ENCODE assay signal across 8 cellular contexts in the genomic region with DNA sequence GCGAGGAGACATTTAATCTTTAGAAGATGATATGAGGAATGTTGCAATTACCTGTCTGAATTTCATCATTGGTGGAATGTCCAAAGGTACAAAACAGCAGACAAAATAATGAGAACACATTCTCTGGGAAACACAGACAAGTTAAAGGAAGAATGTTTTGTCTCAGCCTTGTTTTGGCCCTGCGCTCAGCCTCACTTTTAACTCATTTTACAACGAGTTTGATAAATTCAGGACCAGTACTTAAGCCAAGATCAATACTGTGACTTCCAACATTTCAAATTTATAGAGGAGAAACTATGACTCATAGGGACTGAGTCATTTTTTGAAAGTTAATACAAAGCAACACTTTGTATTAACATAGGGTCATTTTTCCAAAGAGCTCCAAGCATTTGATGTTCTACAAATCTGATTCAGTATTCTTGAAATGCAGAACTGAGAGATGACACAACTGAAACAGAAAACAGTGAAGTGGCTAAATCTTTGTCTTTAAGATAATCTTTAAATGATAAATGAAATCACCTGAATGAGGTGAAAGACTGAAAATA.
DNase-seq lines count a peak whose midpoint lies in the region; ATAC-seq, FAIRE-seq and TF ChIP-seq lines count a peak whose summit lies in the region.

No MANE protein-coding gene starts in this region.

- H3K9me3 ChIP-seq in adipocyte (ENCODE audit: control insufficient read depth, low read length) (no peaks in the 10 kb centered on the region), esophagus muscularis mucosa (no peaks in the 10 kb centered on the region)

- H3K4me1 ChIP-seq in adipocyte (ENCODE audit: control insufficient read depth, insufficient read depth, low read length), result peaks cover 6% of the 10 kb centered on the region
- H3K4me1 ChIP-seq in esophagus muscularis mucosa, result no peaks in the 10 kb centered on the region

- DNase-seq in GM19239 (ENCODE audit: insufficient read length, low spot score) (no peak), adipocyte (ENCODE audit: low read depth) (peak; percentile 83), renal cortical epithelial cell (ENCODE audit: low read depth) (peak; percentile 89), NCI-H1694 treated with DMSO at 0.1 percent for 48 hours (lab: John Stamatoyannopoulos, UW) (no peak), esophagus muscularis mucosa (ENCODE audit: extremely low spot score) (no peak), 8988T (no peak)

- H3K27ac ChIP-seq in esophagus muscularis mucosa (replicated peaks in 1 of 4), result no peak overlapping the region

- no peak for TF ChIP-seq CTCF in esophagus muscularis mucosa (IDR thresholded peaks at IDR 0.05)

- no peaks in the 10 kb centered on the region for H3K27me3 ChIP-seq in adipocyte (replicated peaks; ENCODE audit: control insufficient read depth, insufficient read depth, low read length)
- no peaks in the 10 kb centered on the region for H3K27me3 ChIP-seq in esophagus muscularis mucosa

- H3K36me3 ChIP-seq in adipocyte (ENCODE audit: control insufficient read depth, insufficient read depth, low read length, severe bottlenecking) (no peaks in the 10 kb centered on the region), esophagus muscularis mucosa (no peaks in the 10 kb centered on the region)

- no peak for TF ChIP-seq EP300 in esophagus muscularis mucosa (IDR thresholded peaks at IDR 0.05)

- intact Hi-C loops in esophagus muscularis mucosa (cut with DNase I), result no loop called here

- H3K9ac ChIP-seq in adipocyte (ENCODE audit: low read length), result no peak overlapping the region

- H3K4me3 ChIP-seq in adipocyte (ENCODE audit: low read length), result no peak overlapping the region
- H3K4me3 ChIP-seq in esophagus muscularis mucosa, result no peak overlapping the region

- WGBS in esophagus muscularis mucosa, result 52% methylated on average over 3 of the region's 3 CpGs

- TF ChIP-seq POLR2A in esophagus muscularis mucosa (IDR thresholded peaks at IDR 0.05; ENCODE audit: low read depth), result no peak

- peak; percentile 64 for FAIRE-seq in GM19239 (lab: Jason Lieb, UNC)

- ATAC-seq in HG03097 (IDR thresholded peaks at IDR 0.05; ENCODE audit: low FRiP score, unreplicated experiment), result peak; percentile 55
- ATAC-seq in esophagus mucosa, result no peak

Comparison
In these comparisons a context has a peak if more than half of its experiments do, and no peak if none do; other contexts are left out.
1. DNase-seq: peak in adipocyte (single experiment) and renal cortical epithelial cell (single experiment); none in GM19239 (single experiment), NCI-H1694 treated with DMSO at 0.1 percent for 48 hours (single experiment), esophagus muscularis mucosa (single experiment) and 8988T (single experiment).